In genomic region chr2:64459575-64459974, GRCh38 we compare ENCODE assay signal across 31 cellular contexts.
"Had no signal": no experiment of that assay in that cellular context is flagged by ENCODE, and none has a peak within 500 bp of the region (broad histone marks: within the 10 kb centered on the region; RNA-seq: fewer than 3 reads in every experiment).

No MANE protein-coding gene starts in this region.

- DNase-seq: activated CD4-positive, alpha-beta memory T cell treated with anti-CD3 and anti-CD28 coated beads for 36 hours; activated CD4-positive, alpha-beta T cell treated with anti-CD3 and anti-CD28 coated beads for 36 hours; activated CD4-positive, alpha-beta T cell treated with anti-CD3 and anti-CD28 coated beads, Interleukin-2, amount 10 ng/mL, durations not matched to agents 24 days and 14 days; activated CD4-positive, CD25-positive, alpha-beta regulatory T cell; activated CD4-positive, CD25-positive, alpha-beta regulatory T cell treated with anti-CD3 and anti-CD28 coated beads, Interleukin-2, amount 50 U/mL, for 72 hours; activated CD8-positive, alpha-beta memory T cell treated with anti-CD3 and anti-CD28 coated beads, Interleukin-2, amount 10 ng/mL, durations not matched to agents 7 days and 5 days; activated CD8-positive, alpha-beta memory T cell treated with anti-CD3 and anti-CD28 coated beads, Interleukin-2, amount 50 U/mL, for 4 hours; activated CD8-positive, alpha-beta T cell treated with anti-CD3 and anti-CD28 coated beads, Interleukin-2, amount 10 ng/mL, durations not matched to agents 7 days and 5 days; activated effector memory CD4-positive, alpha-beta T cell treated with anti-CD3 and anti-CD28 coated beads, Interleukin-2, amount 50 U/mL, for 16 hours; activated naive CD4-positive, alpha-beta T cell treated with anti-CD3 and anti-CD28 coated beads for 36 hours; activated naive CD8-positive, alpha-beta T cell treated with anti-CD3 and anti-CD28 coated beads for 36 hours; activated naive CD8-positive, alpha-beta T cell treated with anti-CD3 and anti-CD28 coated beads, Interleukin-2, amount 50 U/mL, for 24 hours; activated T-cell treated with anti-CD3 and anti-CD28 coated beads, Interleukin-2, amount 50 U/mL, for 1 hour; activated T-cell treated with anti-CD3 and anti-CD28 coated beads, Interleukin-2, amount 50 U/mL, for 48 hours; adrenal gland; amygdala; aorta; body of pancreas; caudate nucleus; cortex of kidney; dermis blood vessel endothelial cell; effector CD4-positive, alpha-beta T cell; effector memory CD8-positive, alpha-beta T cell; foreskin fibroblast; head of caudate nucleus; T-helper 17 cell; T1000 had no signal

- H3K27me3 ChIP-seq: adrenal gland, body of pancreas had no signal

- H3K27ac ChIP-seq: body of pancreas had no signal

- H3K27ac Mint-ChIP-seq: activated CD4-positive, alpha-beta memory T cell treated with anti-CD3 and anti-CD28 coated beads for 36 hours; activated CD4-positive, alpha-beta T cell treated with anti-CD3 and anti-CD28 coated beads for 36 hours; activated CD4-positive, alpha-beta T cell treated with anti-CD3 and anti-CD28 coated beads, Interleukin-2, amount 10 ng/mL, durations not matched to agents 24 days and 14 days; activated CD8-positive, alpha-beta memory T cell treated with anti-CD3 and anti-CD28 coated beads, Interleukin-2, amount 10 ng/mL, durations not matched to agents 7 days and 5 days; activated CD8-positive, alpha-beta T cell treated with anti-CD3 and anti-CD28 coated beads, Interleukin-2, amount 10 ng/mL, durations not matched to agents 7 days and 5 days; activated naive CD4-positive, alpha-beta T cell treated with anti-CD3 and anti-CD28 coated beads for 36 hours; activated naive CD4-positive, alpha-beta T cell treated with anti-CD3 and anti-CD28 coated beads, Interleukin-2, amount 50 U/mL, for 24 hours; activated naive CD8-positive, alpha-beta T cell treated with anti-CD3 and anti-CD28 coated beads for 36 hours; activated naive CD8-positive, alpha-beta T cell treated with anti-CD3 and anti-CD28 coated beads, Interleukin-2, amount 50 U/mL, for 24 hours; activated T-helper 1 cell treated with anti-CD3 and anti-CD28 coated beads, Interleukin-12 subunit alpha, Interleukin-12 subunit beta, Interleukin-2, Interleukin-4 antibody, amounts not matched to agents 30 ng/mL and 10 ng/mL and 1 ng/mL, durations not matched to agents 14 hours and 24 hours and 36 hours; activated T-helper 2 cell treated with anti-CD3 and anti-CD28 coated beads, Interferon-gamma antibody, Interleukin-2, Interleukin-4, amounts not matched to agents 10 μg/mL and 5 μg/mL and 100 μg/mL, durations not matched to agents 14 hours and 24 hours and 36 hours; effector memory CD8-positive, alpha-beta T cell; T-helper 17 cell; T-helper 2 cell treated with Interferon-gamma antibody and Interleukin-4, amounts not matched to agents 5 μg/mL and 100 μg/mL, for 36 hours had no signal

- H3K9me3 ChIP-seq: adrenal gland, body of pancreas had no signal

- H3K27me3 Mint-ChIP-seq: activated naive CD8-positive, alpha-beta T cell treated with anti-CD3 and anti-CD28 coated beads for 36 hours had no signal

- H3K4me1 Mint-ChIP-seq: activated naive CD4-positive, alpha-beta T cell treated with anti-CD3 and anti-CD28 coated beads, Interleukin-2, amount 50 U/mL, for 24 hours; T-helper 17 cell had no signal

- H3K4me3 Mint-ChIP-seq: activated CD4-positive, alpha-beta memory T cell treated with anti-CD3 and anti-CD28 coated beads for 36 hours; activated CD4-positive, alpha-beta T cell treated with anti-CD3 and anti-CD28 coated beads for 36 hours; activated CD4-positive, alpha-beta T cell treated with anti-CD3 and anti-CD28 coated beads, Interleukin-2, amount 10 ng/mL, durations not matched to agents 24 days and 14 days; activated CD8-positive, alpha-beta memory T cell treated with anti-CD3 and anti-CD28 coated beads, Interleukin-2, amount 10 ng/mL, durations not matched to agents 7 days and 5 days; activated CD8-positive, alpha-beta T cell treated with anti-CD3 and anti-CD28 coated beads, Interleukin-2, amount 10 ng/mL, durations not matched to agents 7 days and 5 days; activated naive CD4-positive, alpha-beta T cell treated with anti-CD3 and anti-CD28 coated beads for 36 hours; activated naive CD4-positive, alpha-beta T cell treated with anti-CD3 and anti-CD28 coated beads, Interleukin-2, amount 50 U/mL, for 24 hours; activated naive CD8-positive, alpha-beta T cell treated with anti-CD3 and anti-CD28 coated beads for 36 hours; activated naive CD8-positive, alpha-beta T cell treated with anti-CD3 and anti-CD28 coated beads, Interleukin-2, amount 50 U/mL, for 24 hours; activated T-helper 1 cell treated with anti-CD3 and anti-CD28 coated beads, Interleukin-12 subunit alpha, Interleukin-12 subunit beta, Interleukin-2, Interleukin-4 antibody, amounts not matched to agents 30 ng/mL and 10 ng/mL and 1 ng/mL, durations not matched to agents 14 hours and 24 hours and 36 hours; effector memory CD8-positive, alpha-beta T cell; T-helper 17 cell; T-helper 2 cell treated with Interferon-gamma antibody and Interleukin-4, amounts not matched to agents 5 μg/mL and 100 μg/mL, for 36 hours had no signal

- H3K36me3 Mint-ChIP-seq: activated CD4-positive, alpha-beta memory T cell treated with anti-CD3 and anti-CD28 coated beads for 36 hours; activated CD8-positive, alpha-beta memory T cell treated with anti-CD3 and anti-CD28 coated beads, Interleukin-2, amount 10 ng/mL, durations not matched to agents 7 days and 5 days; activated naive CD4-positive, alpha-beta T cell treated with anti-CD3 and anti-CD28 coated beads, Interleukin-2, amount 50 U/mL, for 24 hours had no signal

- H3K4me3 ChIP-seq: adrenal gland, body of pancreas had no signal

- H3K9me3 Mint-ChIP-seq: activated CD4-positive, alpha-beta memory T cell treated with anti-CD3 and anti-CD28 coated beads for 36 hours; activated CD4-positive, alpha-beta T cell treated with anti-CD3 and anti-CD28 coated beads, Interleukin-2, amount 10 ng/mL, durations not matched to agents 24 days and 14 days; activated naive CD4-positive, alpha-beta T cell treated with anti-CD3 and anti-CD28 coated beads for 36 hours; activated naive CD4-positive, alpha-beta T cell treated with anti-CD3 and anti-CD28 coated beads, Interleukin-2, amount 50 U/mL, for 24 hours; activated naive CD8-positive, alpha-beta T cell treated with anti-CD3 and anti-CD28 coated beads for 36 hours; activated naive CD8-positive, alpha-beta T cell treated with anti-CD3 and anti-CD28 coated beads, Interleukin-2, amount 50 U/mL, for 24 hours; activated T-helper 1 cell treated with anti-CD3 and anti-CD28 coated beads, Interleukin-12 subunit alpha, Interleukin-12 subunit beta, Interleukin-2, Interleukin-4 antibody, amounts not matched to agents 30 ng/mL and 10 ng/mL and 1 ng/mL, durations not matched to agents 14 hours and 24 hours and 36 hours; activated T-helper 2 cell treated with anti-CD3 and anti-CD28 coated beads, Interferon-gamma antibody, Interleukin-2, Interleukin-4, amounts not matched to agents 10 μg/mL and 5 μg/mL and 100 μg/mL, durations not matched to agents 14 hours and 24 hours and 36 hours; effector memory CD8-positive, alpha-beta T cell; T-helper 2 cell treated with Interferon-gamma antibody and Interleukin-4, amounts not matched to agents 5 μg/mL and 100 μg/mL, for 36 hours had no signal
